ENCODE assay signal across 20 cellular contexts in genomic region chr11:73297702-73298101, GRCh38. TPM values are rescaled to one million over a fixed set of nuclear protein-coding genes. Genes with fewer than 3 reads are reported as not detected.
DNase-seq lines count a peak whose midpoint lies in the region; ATAC-seq, FAIRE-seq and TF ChIP-seq lines count a peak whose summit lies in the region.
"Had no signal": no experiment of that assay in that cellular context is flagged by ENCODE, and none has a peak within 500 bp of the region (broad histone marks: within the 10 kb centered on the region; RNA-seq: fewer than 3 reads in every experiment).

No MANE protein-coding gene starts in this region.

- H3K4me1 Mint-ChIP-seq in astrocyte (ENCODE audit: low read depth, unreplicated experiment), result peaks cover 5% of the 10 kb centered on the region
- H3K4me1 Mint-ChIP-seq in stimulated activated memory B cell treated with anti-CD40 and anti-IgM and Interleukin-4, amounts not matched to agents 10 μg/mL and 1 μg/mL and 100 μg/mL, for 72 hours, result peaks cover 8% of the 10 kb centered on the region

- H2AK5ac ChIP-seq in neuronal stem cell (ENCODE audit: low read depth, low read length), result peak overlapping the region; percentile 31

- peak overlapping the region; percentile 20 for H3K27ac Mint-ChIP-seq in astrocyte (ENCODE audit: unreplicated experiment)
- H3K27ac Mint-ChIP-seq in stimulated activated memory B cell treated with anti-CD40 and anti-IgM and Interleukin-4, amounts not matched to agents 10 μg/mL and 1 μg/mL and 100 μg/mL, for 72 hours, result peak overlapping the region; percentile 29
- H3K27ac Mint-ChIP-seq: CD14-positive monocyte; CD4-positive, alpha-beta memory T cell had no signal

- H3K4me3 ChIP-seq in heart left ventricle (no peak overlapping the region), astrocyte (ENCODE audit: insufficient read depth, low read depth, low read length) (no peak overlapping the region), neuronal stem cell (ENCODE audit: low read length in 2 of 2) (no peak overlapping the region), tibial nerve (no peak overlapping the region)
- H3K4me3 ChIP-seq: BLaER1, GM23248, HAP-1 had no signal

- TF ChIP-seq POLR2A in heart left ventricle (IDR thresholded peaks at IDR 0.05) (no peak), tibial nerve (IDR thresholded peaks at IDR 0.05) (no peak)

- no peak overlapping the region for H3K4ac ChIP-seq in neuronal stem cell (ENCODE audit: low read length)

- no peak overlapping the region for H3K14ac ChIP-seq in neuronal stem cell (ENCODE audit: low read length)

- DNase-seq in heart left ventricle, result peak in 3 of 5 donors; percentile 8 to 10 (median 9)
- no peak for DNase-seq in Right ventricle myocardium inferior (ENCODE audit: missing footprints)
- no peak for DNase-seq in astrocyte (ENCODE audit: low read depth)
- DNase-seq in neuronal stem cell (ENCODE audit: low spot score), result no peak
- DNase-seq in G401 (ENCODE audit: low spot score), result no peak
- DNase-seq in tibial nerve (ENCODE audit: low spot score in 2 of 2), result no peak
- DNase-seq in cerebellar cortex (ENCODE audit: low spot score), result no peak
- DNase-seq: 8988T; Calu3; CD4-positive, alpha-beta memory T cell; DMS79 treated with DMSO at 0.1 percent for 48 hours; GM23248 had no signal

- H3K27ac ChIP-seq in heart left ventricle (no peak overlapping the region), astrocyte (ENCODE audit: low read depth, low read length) (no peak overlapping the region), neuronal stem cell (replicated peaks; ENCODE audit: low read length) (no peak overlapping the region), tibial nerve (no peak overlapping the region)
- H3K27ac ChIP-seq: BLaER1, GM23248 had no signal

- no peak overlapping the region for H2AFZ ChIP-seq in astrocyte (ENCODE audit: low read depth, low read length)
- H2AFZ ChIP-seq in neuronal stem cell (ENCODE audit: low read length), result no peak overlapping the region
- H2AFZ ChIP-seq: GM23248 had no signal

- no peak for TF ChIP-seq EP300 in tibial nerve (IDR thresholded peaks at IDR 0.05)

- no peaks in the 10 kb centered on the region for H3K27me3 ChIP-seq in heart left ventricle
- no peaks in the 10 kb centered on the region for H3K27me3 ChIP-seq in astrocyte (ENCODE audit: insufficient read depth, low read length)
- no peaks in the 10 kb centered on the region for H3K27me3 ChIP-seq in neuronal stem cell (ENCODE audit: control insufficient read depth in 3 of 3, insufficient read depth in 3 of 3, low read depth in 1 of 3, low read length in 3 of 3)
- no peaks in the 10 kb centered on the region for H3K27me3 ChIP-seq in tibial nerve
- H3K27me3 ChIP-seq: BLaER1 had no signal

- no peaks in the 10 kb centered on the region for H3K9me3 Mint-ChIP-seq in astrocyte (ENCODE audit: unreplicated experiment)
- H3K9me3 Mint-ChIP-seq in stimulated activated memory B cell treated with anti-CD40 and anti-IgM and Interleukin-4, amounts not matched to agents 10 μg/mL and 1 μg/mL and 100 μg/mL, for 72 hours, result no peaks in the 10 kb centered on the region
- H3K9me3 Mint-ChIP-seq: CD14-positive monocyte; CD4-positive, alpha-beta memory T cell had no signal

- FAIRE-seq in astrocyte (lab: Jason Lieb, UNC), result no peak
- FAIRE-seq: GM12891, GM19239, HepG2 had no signal

- no peak overlapping the region for H2BK12ac ChIP-seq in neuronal stem cell (ENCODE audit: low read length)

- TF ChIP-seq CTCF in heart left ventricle (IDR thresholded peaks at IDR 0.05) (no peak), astrocyte (IDR thresholded peaks at IDR 0.05; ENCODE audit: insufficient read depth, low read depth, low read length) (no peak), tibial nerve (IDR thresholded peaks at IDR 0.05) (no peak)

- H3K4me2 ChIP-seq in astrocyte (ENCODE audit: low read length) (no peak overlapping the region), neuronal stem cell (ENCODE audit: insufficient read depth, low read length, poor library complexity, severe bottlenecking) (no peak overlapping the region)
- H3K4me2 ChIP-seq: BLaER1 had no signal

- in situ Hi-C loops in G401 (cut with HindIII; ENCODE audit: low sequenced_read_pairs), result no loop called here

- H3K9ac ChIP-seq in astrocyte (ENCODE audit: low read length), result no peak overlapping the region
- H3K9ac ChIP-seq in neuronal stem cell (ENCODE audit: low read depth, low read length, poor library complexity), result no peak overlapping the region
- H3K9ac ChIP-seq: BLaER1, GM23248 had no signal

- H3K4me3 Mint-ChIP-seq in astrocyte (ENCODE audit: unreplicated experiment), result no peak overlapping the region
- H3K4me3 Mint-ChIP-seq in stimulated activated memory B cell treated with anti-CD40 and anti-IgM and Interleukin-4, amounts not matched to agents 10 μg/mL and 1 μg/mL and 100 μg/mL, for 72 hours, result no peak overlapping the region
- H3K4me3 Mint-ChIP-seq: CD14-positive monocyte had no signal

- peaks cover 0 to 13% (median 0%) of the 10 kb centered on the region in 9 donors for H3K36me3 ChIP-seq in heart left ventricle
- no peaks in the 10 kb centered on the region for H3K36me3 ChIP-seq in astrocyte (ENCODE audit: insufficient read depth, low read length)
- no peaks in the 10 kb centered on the region for H3K36me3 ChIP-seq in neuronal stem cell (replicated peaks in 1 of 2; ENCODE audit: control insufficient read depth in 2 of 2, insufficient read depth in 2 of 2, low read length in 2 of 2)
- H3K36me3 ChIP-seq in tibial nerve, result no peaks in the 10 kb centered on the region
- H3K36me3 ChIP-seq: BLaER1, HAP-1 had no signal

- no peak overlapping the region for H3K23ac ChIP-seq in neuronal stem cell (ENCODE audit: low read depth, low read length, poor library complexity)

- intact Hi-C loops in heart left ventricle (cut with DNase I) (loop anchor here in 3 of 10 donors (2.0 to 10.0 kb wide), 4 partner anchors 40 to 97 kb away; no protein-coding TSS in a partner anchor), Right ventricle myocardium inferior (cut with DNase I) (no loop called here)

- no peak overlapping the region for H4K91ac ChIP-seq in neuronal stem cell (ENCODE audit: low read depth, low read length, poor library complexity)

- H3K79me2 ChIP-seq in astrocyte (ENCODE audit: insufficient read depth, low read length), result no peaks in the 10 kb centered on the region

- H3K36me3 Mint-ChIP-seq in astrocyte (ENCODE audit: low read depth, unreplicated experiment), result peaks cover 3% of the 10 kb centered on the region
- H3K36me3 Mint-ChIP-seq in stimulated activated memory B cell treated with anti-CD40 and anti-IgM and Interleukin-4, amounts not matched to agents 10 μg/mL and 1 μg/mL and 100 μg/mL, for 72 hours, result no peaks in the 10 kb centered on the region
- H3K36me3 Mint-ChIP-seq: CD4-positive, alpha-beta memory T cell had no signal

- peak overlapping the region; percentile 84 for H2BK15ac ChIP-seq in neuronal stem cell (ENCODE audit: low read length)

- ATAC-seq in heart left ventricle, result no peak
- no peak for ATAC-seq in Right ventricle myocardium inferior
- no peak for ATAC-seq in stimulated activated memory B cell treated with anti-CD40 and anti-IgM and Interleukin-4, amounts not matched to agents 10 μg/mL and 1 μg/mL and 100 μg/mL, for 72 hours
- ATAC-seq: HepG2 had no signal

- H4K8ac ChIP-seq in neuronal stem cell (ENCODE audit: low read depth, low read length), result no peak overlapping the region

- peak overlapping the region; percentile 46 for H2BK5ac ChIP-seq in neuronal stem cell (ENCODE audit: low read length)

- H3K4me1 ChIP-seq in heart left ventricle, result peaks cover 0 to 18% (median 1%) of the 10 kb centered on the region in 12 donors
- peaks cover 12% of the 10 kb centered on the region for H3K4me1 ChIP-seq in astrocyte (ENCODE audit: insufficient read depth, low read length)
- H3K4me1 ChIP-seq in neuronal stem cell (ENCODE audit: control insufficient read depth in 2 of 2, insufficient read depth in 1 of 2, low read depth in 1 of 2, low read length in 2 of 2), result peaks cover 4 to 5% of the 10 kb centered on the region in 2 donors
- H3K4me1 ChIP-seq in tibial nerve, result no peaks in the 10 kb centered on the region
- H3K4me1 ChIP-seq: HAP-1 had no signal

- no peaks in the 10 kb centered on the region for H4K20me1 ChIP-seq in astrocyte (ENCODE audit: insufficient read depth, low read length)
- H4K20me1 ChIP-seq: BLaER1 had no signal

- 79 to 98% (median 94%) methylated on average over 3 of the region's 3 CpGs for WGBS in heart left ventricle, 4 donors
- WGBS in neuronal stem cell (ENCODE audit: extremely low coverage in 2 of 2, insufficient read length in 2 of 2, insufficient replicate concordance in 1 of 2), 2 donors, result no CpG with 5 or more reads among the region's 3 CpGs
- 82 to 91% methylated on average over 3 of the region's 3 CpGs for whole genome bisulfite sequencing in tibial nerve, 2 donors

- H3K9me3 ChIP-seq in heart left ventricle (no peaks in the 10 kb centered on the region), astrocyte (ENCODE audit: insufficient read depth, low read depth, low read length) (no peaks in the 10 kb centered on the region), neuronal stem cell (replicated peaks in 1 of 2; ENCODE audit: control insufficient read depth in 2 of 2, insufficient read depth in 1 of 2, low read depth in 1 of 2, low read length in 2 of 2) (no peaks in the 10 kb centered on the region), tibial nerve (no peaks in the 10 kb centered on the region)
- H3K9me3 ChIP-seq: BLaER1, HAP-1 had no signal

- peaks cover 32% of the 10 kb centered on the region for H3K27me3 Mint-ChIP-seq in astrocyte (ENCODE audit: low read depth, unreplicated experiment)
- peaks cover 41% of the 10 kb centered on the region for H3K27me3 Mint-ChIP-seq in stimulated activated memory B cell treated with anti-CD40 and anti-IgM and Interleukin-4, amounts not matched to agents 10 μg/mL and 1 μg/mL and 100 μg/mL, for 72 hours

- H3K18ac ChIP-seq in neuronal stem cell (ENCODE audit: low read length), result no peak overlapping the region

- no peaks in the 10 kb centered on the region for H3K79me1 ChIP-seq in neuronal stem cell (ENCODE audit: low read depth, low read length)

- H2BK120ac ChIP-seq in neuronal stem cell (ENCODE audit: low read depth, low read length), result no peak overlapping the region

RNA-seq across cellular contexts. Expression of gene ARHGEF17, which starts 10.4 kb away (rescaled TPM):
- 10 to 100 TPM; 47.0 to 83.9 (median 56.5) TPM for total RNA-seq in heart left ventricle
- polyA plus RNA-seq in heart left ventricle, result 10 to 100 TPM; 27.5 to 60.0 TPM
- total RNA-seq in Right ventricle myocardium inferior, result 57.1 TPM
- 59.7 and 66.4 TPM in 2 replicates for total RNA-seq in astrocyte
- polyA plus RNA-seq in neuronal stem cell (2013, experiment 1 of 2), result 40.1 TPM
- 38.9 TPM for polyA plus RNA-seq in neuronal stem cell (2013, experiment 2 of 2)
- total RNA-seq in G401 (2014; rRNA removed; shearing (Covaris generic)), result 19.9 and 31.0 TPM in 2 replicates
- 100 to 1,000 TPM; 102 to 135 (median 112) TPM for total RNA-seq in tibial nerve
- polyA plus RNA-seq: CD4-positive, alpha-beta memory T cell had no signal

RNA-seq across cellular contexts. Expression of gene P2RY6, which starts 25.6 kb away (rescaled TPM):
- total RNA-seq in heart left ventricle (10 to 100 TPM in 1 of 9 donors, 1 to 10 TPM in 7, under 1 TPM in 1; 0.56 to 17.7 (median 2.0) TPM), Right ventricle myocardium inferior (2.8 TPM), astrocyte (0.14 and 0.75 TPM in 2 replicates), tibial nerve (1 to 10 TPM in 1 of 4 donors, under 1 TPM in 2, not detected in 1; 0.63 to 3.3 (median 0.90) TPM)
- 1 to 10 TPM; 1.2 to 2.3 TPM for polyA plus RNA-seq in heart left ventricle
- polyA plus RNA-seq in neuronal stem cell (2013, experiment 1 of 2), result 0.14 TPM
- 0.17 TPM for polyA plus RNA-seq in neuronal stem cell (2013, experiment 2 of 2)
- not detected in 2 replicates for total RNA-seq in G401 (2014; rRNA removed; shearing (Covaris generic))
- total RNA-seq: Calu3 had no signal
- polyA plus RNA-seq: AG04450; CD4-positive, alpha-beta memory T cell had no signal

Comparison
In these comparisons a context has a peak if more than half of its experiments do, and no peak if none do; other contexts are left out.
1. DNase-seq: peak in heart left ventricle (3 of 5); none in Right ventricle myocardium inferior (single experiment), astrocyte (single experiment), neuronal stem cell (single experiment), G401 (single experiment), tibial nerve (0 of 2) and cerebellar cortex (single experiment).